In the genomic region with DNA sequence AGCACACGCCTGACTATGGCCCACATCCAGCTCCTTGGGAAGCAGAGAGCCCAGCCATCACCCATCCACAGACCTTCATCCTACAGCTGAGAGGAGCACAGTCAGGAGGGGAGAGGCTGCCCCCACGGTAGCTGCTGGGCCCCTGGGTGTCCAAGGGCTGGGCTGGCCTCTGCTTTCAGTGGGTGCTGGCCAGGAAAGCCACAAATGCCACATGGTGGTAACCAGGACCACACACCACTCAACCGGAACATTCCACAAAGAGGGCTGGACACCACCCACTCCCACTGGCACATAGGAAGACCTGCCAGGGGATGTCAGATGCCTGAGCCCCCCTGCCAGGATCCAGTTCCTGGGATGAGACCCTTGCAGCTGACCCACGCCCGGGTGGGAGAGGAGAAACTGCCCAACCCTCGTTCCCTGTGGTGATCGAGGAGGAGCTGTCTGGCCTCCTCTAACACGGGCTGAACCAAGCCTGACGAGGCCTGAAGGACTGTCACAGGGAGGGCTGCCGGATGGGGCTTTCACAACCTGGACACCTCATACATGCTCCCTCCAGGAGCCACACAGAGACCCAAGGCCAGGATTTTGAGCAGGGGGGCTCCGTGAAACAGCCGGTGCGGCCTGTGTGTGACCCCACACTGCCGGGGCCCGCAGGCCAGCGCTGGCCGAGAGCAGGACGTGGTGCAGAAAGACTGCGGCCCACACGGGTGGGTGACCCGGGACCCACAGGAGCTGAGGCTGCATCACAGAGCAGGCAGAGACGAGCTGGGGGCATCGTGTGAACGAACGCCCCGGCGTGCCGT, we compare ENCODE assay signal across 1 cellular context.
TF ChIP-seq lines count a peak whose summit lies in the region.

No MANE protein-coding gene starts in this region.

TF ChIP-seq in IMR-90, 13 proteins besides CTCF, POLR2A, EP300 and RAD21:
- TF ChIP-seq CHD1 (IDR thresholded peaks at IDR 0.05; ENCODE audit: low read depth, low read length) = no peak
- no peak for TF ChIP-seq CEBPB (IDR thresholded peaks at IDR 0.05; ENCODE audit: low read depth, low read length)
- TF ChIP-seq FOS (IDR thresholded peaks at IDR 0.05; ENCODE audit: low read depth, low read length) = no peak
- TF ChIP-seq SMC3 (IDR thresholded peaks at IDR 0.05; ENCODE audit: low read depth, low read length) = no peak
- no peak for TF ChIP-seq MAFK (IDR thresholded peaks at IDR 0.05; ENCODE audit: low read depth, low read length)
- TF ChIP-seq, protein P1, sequence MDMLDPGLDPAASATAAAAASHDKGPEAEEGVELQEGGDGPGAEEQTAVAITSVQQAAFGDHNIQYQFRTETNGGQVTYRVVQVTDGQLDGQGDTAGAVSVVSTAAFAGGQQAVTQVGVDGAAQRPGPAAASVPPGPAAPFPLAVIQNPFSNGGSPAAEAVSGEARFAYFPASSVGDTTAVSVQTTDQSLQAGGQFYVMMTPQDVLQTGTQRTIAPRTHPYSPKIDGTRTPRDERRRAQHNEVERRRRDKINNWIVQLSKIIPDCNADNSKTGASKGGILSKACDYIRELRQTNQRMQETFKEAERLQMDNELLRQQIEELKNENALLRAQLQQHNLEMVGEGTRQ (IDR thresholded peaks at IDR 0.05; ENCODE audit: low read depth, low read length) = no peak
- TF ChIP-seq, protein P2, sequence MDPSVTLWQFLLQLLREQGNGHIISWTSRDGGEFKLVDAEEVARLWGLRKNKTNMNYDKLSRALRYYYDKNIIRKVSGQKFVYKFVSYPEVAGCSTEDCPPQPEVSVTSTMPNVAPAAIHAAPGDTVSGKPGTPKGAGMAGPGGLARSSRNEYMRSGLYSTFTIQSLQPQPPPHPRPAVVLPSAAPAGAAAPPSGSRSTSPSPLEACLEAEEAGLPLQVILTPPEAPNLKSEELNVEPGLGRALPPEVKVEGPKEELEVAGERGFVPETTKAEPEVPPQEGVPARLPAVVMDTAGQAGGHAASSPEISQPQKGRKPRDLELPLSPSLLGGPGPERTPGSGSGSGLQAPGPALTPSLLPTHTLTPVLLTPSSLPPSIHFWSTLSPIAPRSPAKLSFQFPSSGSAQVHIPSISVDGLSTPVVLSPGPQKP (IDR thresholded peaks at IDR 0.05; ENCODE audit: borderline replicate concordance, low read depth, low read length) = no peak
- TF ChIP-seq MAZ (IDR thresholded peaks at IDR 0.05; ENCODE audit: borderline replicate concordance, low read depth, low read length) = no peak
- no peak for TF ChIP-seq NFE2L2 (IDR thresholded peaks at IDR 0.05; ENCODE audit: low read depth, low read length)
- TF ChIP-seq RFX5 (IDR thresholded peaks at IDR 0.05; ENCODE audit: low read depth, low read length) = no peak
- TF ChIP-seq RCOR1 (IDR thresholded peaks at IDR 0.05; ENCODE audit: insufficient replicate concordance, low read length) = no peak
- TF ChIP-seq BHLHE40 (IDR thresholded peaks at IDR 0.05; ENCODE audit: low read depth, low read length) = no peak
